20 cellular contexts compared by ENCODE assay signal in the genomic region with DNA sequence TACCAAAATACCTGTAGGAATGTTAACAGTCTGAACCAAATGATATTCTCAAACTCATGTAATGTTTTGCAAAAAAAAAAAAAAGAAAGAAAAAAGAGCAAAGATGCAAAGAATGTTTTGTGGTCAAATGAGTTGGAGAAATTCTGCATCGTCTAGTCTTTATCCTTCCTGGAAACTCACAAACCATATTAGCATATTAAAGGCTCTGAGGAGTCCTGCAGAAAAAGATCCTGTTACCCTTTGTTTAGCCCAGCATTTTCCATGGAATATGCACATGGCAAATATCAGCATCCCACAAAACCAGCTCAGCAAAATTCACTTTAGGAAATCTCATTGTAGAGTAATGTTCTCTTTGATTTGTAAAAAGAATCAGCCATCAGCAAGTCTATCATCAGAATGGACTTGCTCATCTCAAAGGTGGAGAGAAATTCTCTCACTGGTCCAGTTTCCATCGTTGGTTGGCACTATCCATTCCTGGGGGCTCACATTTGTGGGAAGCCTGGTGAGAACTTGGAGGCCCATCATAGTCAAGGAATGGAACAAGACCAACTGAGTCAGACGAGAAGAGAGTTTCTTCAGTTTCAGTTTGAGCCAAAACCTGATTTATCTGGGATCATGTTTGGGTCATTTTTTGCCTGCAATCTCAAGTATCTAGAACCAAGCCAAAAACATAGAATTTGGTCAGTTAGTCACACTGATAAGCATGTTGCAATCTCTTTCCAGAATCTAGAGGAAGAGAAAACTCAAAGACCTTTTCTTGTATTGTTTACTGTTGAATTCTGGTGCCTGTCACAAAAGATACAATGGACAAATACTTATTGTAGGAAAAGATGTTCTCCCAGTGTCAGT.
A peak's percentile ranks its signal among the peaks of the same experiment; 100 is the strongest.
DNase-seq lines count a peak whose midpoint lies in the region; ATAC-seq, FAIRE-seq and TF ChIP-seq lines count a peak whose summit lies in the region.
"Had no signal": no experiment of that assay in that cellular context is flagged by ENCODE, and none has a peak within 500 bp of the region (broad histone marks: within the 10 kb centered on the region; RNA-seq: fewer than 3 reads in every experiment).

No MANE protein-coding gene starts in this region.

- no peak overlapping the region for H3K4me2 ChIP-seq in HepG2 (ENCODE audit: low read depth, low read length)
- H3K4me2 ChIP-seq in PC-9 = no peak overlapping the region
- H3K4me2 ChIP-seq: BLaER1 treated with 17β-estradiol and CSF1 and Interleukin-3, amounts not matched to agents 10 nM and 100 nM had no signal

- H3K9ac ChIP-seq in HepG2 (ENCODE audit: insufficient read depth, low read depth, low read length) = no peak overlapping the region
- H3K9ac ChIP-seq: BLaER1 treated with 17β-estradiol and CSF1 and Interleukin-3, amounts not matched to agents 10 nM and 100 nM had no signal

- intact Hi-C loops in HepG2 (cut with micrococcal nuclease; ENCODE audit: unreplicated experiment) (no loop called here), right lobe of liver (cut with DNase I) (no loop called here), PC-9 (cut with micrococcal nuclease; ENCODE audit: unreplicated experiment) (no loop called here)

- H3K27ac Mint-ChIP-seq in WTC11 = peak overlapping the region; percentile 94
- H3K27ac Mint-ChIP-seq: IgD-negative memory B cell had no signal

- no peak for TF ChIP-seq POLR2A in HepG2 (IDR thresholded peaks at IDR 0.05; ENCODE audit: insufficient read depth in 1 of 2, low read depth in 2 of 2, low read length in 2 of 2)
- no peak for TF ChIP-seq POLR2A in right lobe of liver (IDR thresholded peaks at IDR 0.05)

- H3K79me2 ChIP-seq in HepG2 (ENCODE audit: insufficient read depth, low read length) (no peaks in the 10 kb centered on the region), PC-9 (ENCODE audit: low read depth) (no peaks in the 10 kb centered on the region)

- H3K4me3 Mint-ChIP-seq in WTC11 = peak overlapping the region; percentile 49
- H3K4me3 Mint-ChIP-seq: IgD-negative memory B cell had no signal

- ATAC-seq in HepG2 (no peak), right lobe of liver (no peak), WTC11 (peak; percentile 54), GM18867 (IDR thresholded peaks at IDR 0.05; ENCODE audit: unreplicated experiment) (no peak)
- ATAC-seq: HCT116 had no signal

- no peaks in the 10 kb centered on the region for H3K9me3 ChIP-seq in HepG2 (ENCODE audit: low read length)
- no peaks in the 10 kb centered on the region for H3K9me3 ChIP-seq in right lobe of liver
- H3K9me3 ChIP-seq in PC-9 (ENCODE audit: insufficient read depth, low read depth) = no peaks in the 10 kb centered on the region
- H3K9me3 ChIP-seq: BLaER1 treated with 17β-estradiol and CSF1 and Interleukin-3, amounts not matched to agents 10 nM and 100 nM had no signal

- TF ChIP-seq RAD21 in HepG2 (CRISPR knock-in tag; IDR thresholded peaks at IDR 0.05) = no peak

- FAIRE-seq in HepG2 (lab: Jason Lieb, UNC) = no peak

- H3K27me3 ChIP-seq in HepG2 (ENCODE audit: control insufficient read depth in 1 of 2, insufficient read depth in 2 of 2, low read length in 2 of 2) (no peaks in the 10 kb centered on the region), right lobe of liver (no peaks in the 10 kb centered on the region), PC-9 (ENCODE audit: insufficient read depth, low read depth) (peaks cover 20% of the 10 kb centered on the region)
- H3K27me3 ChIP-seq: BLaER1 treated with 17β-estradiol and CSF1 and Interleukin-3, amounts not matched to agents 10 nM and 100 nM had no signal

- peaks cover 73% of the 10 kb centered on the region for H3K4me1 Mint-ChIP-seq in WTC11
- H3K4me1 Mint-ChIP-seq: IgD-negative memory B cell had no signal

- H2AFZ ChIP-seq in HepG2 (ENCODE audit: low read length) (no peak overlapping the region), PC-9 (no peak overlapping the region)

- TF ChIP-seq EP300 in HepG2 (IDR thresholded peaks at IDR 0.05; ENCODE audit: low read depth in 2 of 2, low read length in 2 of 2) = no peak
- TF ChIP-seq EP300 in HepG2 (CRISPR knock-in tag; IDR thresholded peaks at IDR 0.05; ENCODE audit: borderline replicate concordance) = no peak

- POLR2A ChIA-PET in HepG2 (lab: Yijun Ruan, JAX) (no interaction called here), WTC11 (lab: Charles Lee) (no interaction called here), PC-9 (lab: Charles Lee; ENCODE audit: unreplicated experiment) (no interaction called here)

- CTCF ChIA-PET in HepG2 (lab: Yijun Ruan, JAX; ENCODE audit: low intra/inter-chr PET ratio, low total read pairs) = no interaction called here
- CTCF ChIA-PET in WTC11 (lab: Charles Lee) = interaction anchor here (0.6 kb wide), 1 partner anchor 97 kb away, joined by 3 read pairs; no protein-coding TSS in a partner anchor
- CTCF ChIA-PET in PC-9 (lab: Charles Lee) = no interaction called here

- H3K36me3 Mint-ChIP-seq in WTC11 = peaks cover 5% of the 10 kb centered on the region
- H3K36me3 Mint-ChIP-seq: IgD-negative memory B cell had no signal

- H3K27ac ChIP-seq in HepG2 (ENCODE audit: extremely low read length, insufficient read depth, low read length) = no peak overlapping the region
- H3K27ac ChIP-seq in right lobe of liver = no peak overlapping the region
- H3K27ac ChIP-seq in PC-9 = no peak overlapping the region
- H3K27ac ChIP-seq: 22Rv1; BLaER1 treated with 17β-estradiol and CSF1 and Interleukin-3, amounts not matched to agents 10 nM and 100 nM had no signal

- H4K20me1 ChIP-seq in HepG2 (ENCODE audit: insufficient read depth, low read length) = no peaks in the 10 kb centered on the region
- no peaks in the 10 kb centered on the region for H4K20me1 ChIP-seq in PC-9 (ENCODE audit: insufficient read depth)
- H4K20me1 ChIP-seq: BLaER1 treated with 17β-estradiol and CSF1 and Interleukin-3, amounts not matched to agents 10 nM and 100 nM had no signal

- H3K9me2 ChIP-seq in PC-9 (ENCODE audit: insufficient read depth) = no peaks in the 10 kb centered on the region

- H3K4me1 ChIP-seq in HepG2 (ENCODE audit: insufficient read depth, low read length) (no peaks in the 10 kb centered on the region), right lobe of liver (no peaks in the 10 kb centered on the region), PC-9 (replicated peaks; ENCODE audit: insufficient read depth) (no peaks in the 10 kb centered on the region)
- H3K4me1 ChIP-seq: BLaER1 treated with 17β-estradiol and CSF1 and Interleukin-3, amounts not matched to agents 10 nM and 100 nM had no signal

- peaks cover 12% of the 10 kb centered on the region for H3K9me3 Mint-ChIP-seq in WTC11

- H3K36me3 ChIP-seq in HepG2 (replicated peaks in 1 of 2; ENCODE audit: control insufficient read depth in 1 of 2, insufficient read depth in 2 of 2, low read length in 2 of 2) (no peaks in the 10 kb centered on the region), right lobe of liver (no peaks in the 10 kb centered on the region), PC-9 (ENCODE audit: low read depth) (no peaks in the 10 kb centered on the region)
- H3K36me3 ChIP-seq: BLaER1 treated with 17β-estradiol and CSF1 and Interleukin-3, amounts not matched to agents 10 nM and 100 nM had no signal

- no TSS peak for BruUV-seq in HepG2 (replicated peaks; lab: Mats Ljungman, UMichigan)
- no TSS peak for BruUV-seq in PC-9 (replicated peaks; lab: Mats Ljungman, UMichigan)

- no peaks in the 10 kb centered on the region for H3K27me3 Mint-ChIP-seq in WTC11 (ENCODE audit: low read depth)

- TF ChIP-seq CTCF in HepG2 (CRISPR knock-in tag; IDR thresholded peaks at IDR 0.05) = no peak
- TF ChIP-seq CTCF in right lobe of liver (IDR thresholded peaks at IDR 0.05) = no peak
- TF ChIP-seq CTCF in WTC11 (IDR thresholded peaks at IDR 0.05) = no peak
- TF ChIP-seq CTCF in fibroblast of mammary gland (conservative IDR thresholded peaks at IDR 0.05; ENCODE audit: control insufficient read depth, insufficient read depth, low read depth, low read length) = no peak
- TF ChIP-seq CTCF in PC-9 (conservative IDR thresholded peaks at IDR 0.05) = no peak

- in situ Hi-C loops in HepG2 (cut with HindIII; ENCODE audit: extremely low pct_ligation_motif_present, low pct_unique_long_range_greater_than_20kb) = no loop called here

- H3K4me3 ChIP-seq in HepG2 (replicated peaks in 1 of 3; ENCODE audit: insufficient read depth in 1 of 3, low read depth in 2 of 3, low read length in 3 of 3) = no peak overlapping the region
- H3K4me3 ChIP-seq in right lobe of liver = no peak overlapping the region
- H3K4me3 ChIP-seq in fibroblast of mammary gland (ENCODE audit: control insufficient read depth, low read depth, low read length) = no peak overlapping the region
- no peak overlapping the region for H3K4me3 ChIP-seq in PC-9
- H3K4me3 ChIP-seq: BLaER1 treated with 17β-estradiol and CSF1 and Interleukin-3, amounts not matched to agents 10 nM and 100 nM had no signal

- H3F3A ChIP-seq in PC-9 (ENCODE audit: insufficient read depth, low read depth) = no peaks in the 10 kb centered on the region

- under 1% methylated on average over 3 of the region's 3 CpGs for WGBS in HepG2 (ENCODE audit: low lambda C conversion rate)
- WGBS in right lobe of liver (ENCODE audit: insufficient coverage, low coverage, low lambda C conversion rate, missing lambda C conversion rate) = 18% methylated on average over 3 of the region's 3 CpGs

- DNase-seq in HepG2 (ENCODE audit: low spot score) = no peak
- DNase-seq in right lobe of liver = no peak
- no peak for DNase-seq in WTC11 (ENCODE audit: low spot score)
- DNase-seq in fibroblast of mammary gland (ENCODE audit: low read depth) = peak; percentile 40
- DNase-seq in NCI-H526 treated with DMSO at 0.1 percent for 48 hours (lab: John Stamatoyannopoulos, UW) = no peak
- no peak for DNase-seq in NCI-H524 (lab: John Stamatoyannopoulos, UW)
- no peak for DNase-seq in PC-9
- DNase-seq: DND-41; GDM1; Kasumi-1; NCI-H1105 treated with DMSO at 0.1 percent for 48 hours; NCI-H187; NK-92 treated with Interleukin-12 subunit alpha and Interleukin-12 subunit beta, amount 100 ng/mL, for 24 hours; RPMI8226; SIG-M5 had no signal

TF ChIP-seq in HepG2, 621 proteins besides CTCF, POLR2A, EP300 and RAD21:
- TF ChIP-seq MBNL3 (CRISPR knock-in tag; conservative IDR thresholded peaks at IDR 0.05) = no peak
- TF ChIP-seq MAFK (conservative IDR thresholded peaks at IDR 0.05 in 1 of 2, IDR thresholded peaks at IDR 0.05 in 1 of 2; ENCODE audit: low read length in 2 of 2) = peak; percentile 2 to 47; a peak in 2 of 4 replicates

TF ChIP-seq in WTC11, 78 proteins besides CTCF, POLR2A, EP300 and RAD21 (continues in another document):
- 0 out of 2 replicates have a peak, but pooled peaks have one; percentile 20 for TF ChIP-seq CREM (CRISPR knock-in tag; IDR thresholded peaks at IDR 0.05)
- 0 out of 2 replicates have a peak, but pooled peaks have one; percentile 26 for TF ChIP-seq ETV6 (CRISPR knock-in tag; IDR thresholded peaks at IDR 0.05)

Comparison
In these comparisons a context has a peak if more than half of its experiments do, and no peak if none do; other contexts are left out.
1. Of the 50 proteins assayed by ChIP-seq in both HepG2 and WTC11: peak only in HepG2: none; only in WTC11: CREM, ETV6 and SP1; in both: none; in neither: 47.